1 cellular context compared by ENCODE assay signal in the genomic region with DNA sequence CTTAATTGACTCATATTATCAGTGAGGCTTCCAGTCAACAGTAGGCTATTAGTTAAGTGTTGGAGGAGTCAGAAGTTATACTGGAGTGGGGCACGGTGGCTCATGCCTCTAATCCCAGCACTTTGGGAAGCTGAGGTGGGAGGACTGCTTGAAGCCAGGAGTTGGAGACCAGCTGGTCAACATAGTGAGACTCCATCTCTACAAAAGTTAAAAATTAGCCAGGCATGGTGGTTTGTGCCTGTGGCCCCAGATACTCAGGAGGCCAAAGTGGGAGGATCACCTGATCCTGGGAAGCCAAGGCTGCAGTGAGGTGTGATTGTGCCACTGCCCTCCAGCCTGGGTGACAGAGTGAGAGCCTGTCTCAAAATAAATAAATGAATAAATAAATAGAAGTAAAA.
TF ChIP-seq lines count a peak whose summit lies in the region.

No MANE protein-coding gene starts in this region.

TF ChIP-seq in HepG2, 621 proteins besides CTCF, POLR2A, EP300 and RAD21 (continued from another document and continues in another):
- TF ChIP-seq, protein P1, sequence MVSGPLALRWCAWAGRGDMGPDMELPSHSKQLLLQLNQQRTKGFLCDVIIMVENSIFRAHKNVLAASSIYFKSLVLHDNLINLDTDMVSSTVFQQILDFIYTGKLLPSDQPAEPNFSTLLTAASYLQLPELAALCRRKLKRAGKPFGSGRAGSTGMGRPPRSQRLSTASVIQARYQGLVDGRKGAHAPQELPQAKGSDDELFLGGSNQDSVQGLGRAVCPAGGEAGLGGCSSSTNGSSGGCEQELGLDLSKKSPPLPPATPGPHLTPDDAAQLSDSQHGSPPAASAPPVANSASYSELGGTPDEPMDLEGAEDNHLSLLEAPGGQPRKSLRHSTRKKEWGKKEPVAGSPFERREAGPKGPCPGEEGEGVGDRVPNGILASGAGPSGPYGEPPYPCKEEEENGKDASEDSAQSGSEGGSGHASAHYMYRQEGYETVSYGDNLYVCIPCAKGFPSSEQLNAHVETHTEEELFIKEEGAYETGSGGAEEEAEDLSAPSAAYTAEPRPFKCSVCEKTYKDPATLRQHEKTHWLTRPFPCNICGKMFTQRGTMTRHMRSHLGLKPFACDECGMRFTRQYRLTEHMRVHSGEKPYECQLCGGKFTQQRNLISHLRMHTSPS (CRISPR knock-in tag; IDR thresholded peaks at IDR 0.05; ENCODE audit: low read depth), result no peak
- TF ChIP-seq MXD4 (CRISPR knock-in tag; IDR thresholded peaks at IDR 0.05) (no peak), ZNF282 (IDR thresholded peaks at IDR 0.05; ENCODE audit: partially characterized antibody) (no peak), ZKSCAN5 (CRISPR knock-in tag; IDR thresholded peaks at IDR 0.05) (no peak), ETS1 (CRISPR knock-in tag; IDR thresholded peaks at IDR 0.05) (no peak), NFIB (CRISPR knock-in tag; IDR thresholded peaks at IDR 0.05; ENCODE audit: borderline replicate concordance) (no peak), MED1 (CRISPR knock-in tag; IDR thresholded peaks at IDR 0.05) (peak; percentile 43; the same call in 1 of the 2 replicates), HDAC2 (CRISPR knock-in tag; IDR thresholded peaks at IDR 0.05) (peak; percentile 72; the same call in 1 of the 2 replicates), ATF1 (CRISPR knock-in tag; IDR thresholded peaks at IDR 0.05) (no peak), ZNF644 (CRISPR knock-in tag; IDR thresholded peaks at IDR 0.05; ENCODE audit: low read depth) (peak; percentile 79), PHF21A (CRISPR knock-in tag; IDR thresholded peaks at IDR 0.05) (peak; percentile 45; the same call in 1 of the 2 replicates), ZNF589 (CRISPR knock-in tag; conservative IDR thresholded peaks at IDR 0.05) (no peak), NR2F6 (IDR thresholded peaks at IDR 0.05) (no peak), NR2F6 (CRISPR knock-in tag; IDR thresholded peaks at IDR 0.05) (peak; percentile 58; the same call in 1 of the 2 replicates), IRF9 (CRISPR knock-in tag; IDR thresholded peaks at IDR 0.05; ENCODE audit: borderline replicate concordance) (0 out of 2 replicates have a peak, but pooled peaks have one; percentile 13), SP1 (IDR thresholded peaks at IDR 0.05) (no peak), SP1 (CRISPR knock-in tag; IDR thresholded peaks at IDR 0.05) (no peak), RCOR2 (CRISPR knock-in tag; IDR thresholded peaks at IDR 0.05) (0 out of 2 replicates have a peak, but pooled peaks have one; percentile 38), ZNF407 (CRISPR knock-in tag; IDR thresholded peaks at IDR 0.05; ENCODE audit: not compliant biosample characterization) (no peak), ZNF329 (CRISPR knock-in tag; IDR thresholded peaks at IDR 0.05; ENCODE audit: low read depth) (no peak), TRIM24 (CRISPR knock-in tag; IDR thresholded peaks at IDR 0.05) (no peak), SP140L (CRISPR knock-in tag; IDR thresholded peaks at IDR 0.05; ENCODE audit: borderline replicate concordance) (no peak), ZNF616 (CRISPR knock-in tag; IDR thresholded peaks at IDR 0.05; ENCODE audit: low read depth) (no peak), ZNF570 (CRISPR knock-in tag; IDR thresholded peaks at IDR 0.05; ENCODE audit: borderline replicate concordance) (no peak), ZNF891 (CRISPR knock-in tag; IDR thresholded peaks at IDR 0.05) (no peak), PCBP2 (optimal IDR thresholded peaks at IDR 0.05; ENCODE audit: low read depth, low read length, poor library complexity, severe bottlenecking) (no peak), ZGPAT (CRISPR knock-in tag; IDR thresholded peaks at IDR 0.05) (peak; percentile 59; the same call in 1 of the 2 replicates), NCOA1 (CRISPR knock-in tag; IDR thresholded peaks at IDR 0.05) (no peak), POLR2AphosphoS2 (IDR thresholded peaks at IDR 0.05; ENCODE audit: low read depth, low read length) (no peak), RNF2 (conservative IDR thresholded peaks at IDR 0.05; ENCODE audit: low read depth) (no peak), ZC3H13 (CRISPR knock-in tag; IDR thresholded peaks at IDR 0.05) (no peak), THYN1 (CRISPR knock-in tag; IDR thresholded peaks at IDR 0.05; ENCODE audit: borderline replicate concordance, low read depth) (no peak), CHD2 (IDR thresholded peaks at IDR 0.05; ENCODE audit: low read depth, low read length) (no peak), NKX3-1 (CRISPR knock-in tag; IDR thresholded peaks at IDR 0.05) (no peak), THAP11 (CRISPR knock-in tag; IDR thresholded peaks at IDR 0.05) (0 out of 2 replicates have a peak, but pooled peaks have one; percentile 13), RARA (CRISPR knock-in tag; IDR thresholded peaks at IDR 0.05) (peak; percentile 49; the same call in 1 of the 2 replicates), SALL2 (CRISPR knock-in tag; IDR thresholded peaks at IDR 0.05) (no peak), ZBTB25 (CRISPR knock-in tag; IDR thresholded peaks at IDR 0.05) (no peak), POGZ (CRISPR knock-in tag; IDR thresholded peaks at IDR 0.05) (no peak), ZNF256 (CRISPR knock-in tag; conservative IDR thresholded peaks at IDR 0.05) (no peak)
- TF ChIP-seq, protein P2, sequence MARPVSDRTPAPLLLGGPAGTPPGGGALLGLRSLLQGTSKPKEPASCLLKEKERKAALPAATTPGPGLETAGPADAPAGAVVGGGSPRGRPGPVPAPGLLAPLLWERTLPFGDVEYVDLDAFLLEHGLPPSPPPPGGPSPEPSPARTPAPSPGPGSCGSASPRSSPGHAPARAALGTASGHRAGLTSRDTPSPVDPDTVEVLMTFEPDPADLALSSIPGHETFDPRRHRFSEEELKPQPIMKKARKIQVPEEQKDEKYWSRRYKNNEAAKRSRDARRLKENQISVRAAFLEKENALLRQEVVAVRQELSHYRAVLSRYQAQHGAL (CRISPR knock-in tag; IDR thresholded peaks at IDR 0.05; ENCODE audit: not compliant biosample characterization), result no peak
- TF ChIP-seq, protein P3, sequence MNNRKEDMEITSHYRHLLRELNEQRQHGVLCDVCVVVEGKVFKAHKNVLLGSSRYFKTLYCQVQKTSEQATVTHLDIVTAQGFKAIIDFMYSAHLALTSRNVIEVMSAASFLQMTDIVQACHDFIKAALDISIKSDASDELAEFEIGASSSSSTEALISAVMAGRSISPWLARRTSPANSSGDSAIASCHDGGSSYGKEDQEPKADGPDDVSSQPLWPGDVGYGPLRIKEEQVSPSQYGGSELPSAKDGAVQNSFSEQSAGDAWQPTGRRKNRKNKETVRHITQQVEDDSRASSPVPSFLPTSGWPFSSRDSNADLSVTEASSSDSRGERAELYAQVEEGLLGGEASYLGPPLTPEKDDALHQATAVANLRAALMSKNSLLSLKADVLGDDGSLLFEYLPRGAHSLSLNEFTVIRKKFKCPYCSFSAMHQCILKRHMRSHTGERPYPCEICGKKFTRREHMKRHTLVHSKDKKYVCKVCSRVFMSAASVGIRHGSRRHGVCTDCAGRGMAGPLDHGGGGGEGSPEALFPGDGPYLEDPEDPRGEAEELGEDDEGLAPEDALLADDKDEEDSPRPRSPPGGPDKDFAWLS (CRISPR knock-in tag; IDR thresholded peaks at IDR 0.05; ENCODE audit: borderline replicate concordance), result no peak
- TF ChIP-seq, protein P4, sequence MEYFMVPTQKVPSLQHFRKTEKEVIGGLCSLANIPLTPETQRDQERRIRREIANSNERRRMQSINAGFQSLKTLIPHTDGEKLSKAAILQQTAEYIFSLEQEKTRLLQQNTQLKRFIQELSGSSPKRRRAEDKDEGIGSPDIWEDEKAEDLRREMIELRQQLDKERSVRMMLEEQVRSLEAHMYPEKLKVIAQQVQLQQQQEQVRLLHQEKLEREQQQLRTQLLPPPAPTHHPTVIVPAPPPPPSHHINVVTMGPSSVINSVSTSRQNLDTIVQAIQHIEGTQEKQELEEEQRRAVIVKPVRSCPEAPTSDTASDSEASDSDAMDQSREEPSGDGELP (IDR thresholded peaks at IDR 0.05; ENCODE audit: borderline replicate concordance, low read depth), result peak; percentile 94
